Comparison of ENCODE assay signal across 22 cellular contexts in the genomic region with DNA sequence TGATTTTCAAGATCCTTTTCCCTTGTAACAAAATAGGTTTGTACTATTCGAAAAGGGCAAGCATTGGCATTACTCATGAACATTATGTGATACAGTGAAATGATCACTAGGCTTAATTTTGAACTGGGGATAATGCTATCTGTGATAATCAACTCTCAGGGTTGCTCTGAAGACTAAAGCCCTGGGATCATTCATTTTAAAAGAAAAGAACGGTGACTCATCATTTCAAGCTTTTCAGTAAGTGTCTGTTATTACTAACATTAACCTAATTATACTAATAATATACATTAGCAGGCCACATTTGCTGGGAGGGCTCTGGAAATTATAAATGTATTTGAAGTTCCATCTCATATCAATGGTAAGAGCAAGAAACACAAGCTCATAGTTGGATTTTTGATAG.
"Had no signal": no experiment of that assay in that cellular context is flagged by ENCODE, and none has a peak within 500 bp of the region (broad histone marks: within the 10 kb centered on the region; RNA-seq: fewer than 3 reads in every experiment).

No MANE protein-coding gene starts in this region.

- DNase-seq: colonic mucosa; effector CD8-positive, alpha-beta T cell; endodermal cell; esophagus squamous epithelium; hypothalamus; immature natural killer cell; islet precursor cell; kidney glomerular epithelial cell; left colon; left ventricle myocardium superior; lower lobe of right lung; natural killer cell; occipital lobe; pancreas; sigmoid colon; spleen; stimulated activated CD4-positive, alpha-beta T cell treated with anti-CD3 and anti-CD28 coated beads, Interleukin-4, amount 100 ng/mL, for 4 hours; stimulated activated naive CD8-positive, alpha-beta T cell treated with anti-CD3 and anti-CD28 coated beads, Interleukin-15, Interleukin-2, amounts not matched to agents 100 U/mL and 50 U/mL, for 24 hours; substantia nigra; testis; tibial artery had no signal

- H3K9me3 ChIP-seq: colonic mucosa, pancreas, testis had no signal

- ATAC-seq: left colon; left ventricle myocardium superior; lower lobe of right lung; natural killer cell; pancreas; stimulated activated memory B cell treated with anti-CD40 and anti-IgM and Interleukin-4, amounts not matched to agents 10 μg/mL and 1 μg/mL and 100 μg/mL, for 72 hours; stimulated activated naive CD8-positive, alpha-beta T cell treated with anti-CD3 and anti-CD28 coated beads, Interleukin-15, Interleukin-2, amounts not matched to agents 100 U/mL and 50 U/mL, for 24 hours had no signal

- H3K4me3 ChIP-seq: colonic mucosa, esophagus squamous epithelium, lower lobe of right lung, pancreas, sigmoid colon, spleen, testis, tibial artery had no signal

- H3K4me1 ChIP-seq: colonic mucosa, lower lobe of right lung, pancreas, sigmoid colon, spleen, testis had no signal

- H3K36me3 ChIP-seq: colonic mucosa, esophagus squamous epithelium, lower lobe of right lung, pancreas, sigmoid colon, spleen had no signal

- H3K27ac ChIP-seq: colonic mucosa, esophagus squamous epithelium, lower lobe of right lung, pancreas, sigmoid colon, spleen, testis, tibial artery had no signal

- H3K27me3 ChIP-seq: colonic mucosa, esophagus squamous epithelium, pancreas, sigmoid colon, spleen, testis, tibial artery had no signal
